Comparison of ENCODE assay signal across 1 cellular context in the genomic region with DNA sequence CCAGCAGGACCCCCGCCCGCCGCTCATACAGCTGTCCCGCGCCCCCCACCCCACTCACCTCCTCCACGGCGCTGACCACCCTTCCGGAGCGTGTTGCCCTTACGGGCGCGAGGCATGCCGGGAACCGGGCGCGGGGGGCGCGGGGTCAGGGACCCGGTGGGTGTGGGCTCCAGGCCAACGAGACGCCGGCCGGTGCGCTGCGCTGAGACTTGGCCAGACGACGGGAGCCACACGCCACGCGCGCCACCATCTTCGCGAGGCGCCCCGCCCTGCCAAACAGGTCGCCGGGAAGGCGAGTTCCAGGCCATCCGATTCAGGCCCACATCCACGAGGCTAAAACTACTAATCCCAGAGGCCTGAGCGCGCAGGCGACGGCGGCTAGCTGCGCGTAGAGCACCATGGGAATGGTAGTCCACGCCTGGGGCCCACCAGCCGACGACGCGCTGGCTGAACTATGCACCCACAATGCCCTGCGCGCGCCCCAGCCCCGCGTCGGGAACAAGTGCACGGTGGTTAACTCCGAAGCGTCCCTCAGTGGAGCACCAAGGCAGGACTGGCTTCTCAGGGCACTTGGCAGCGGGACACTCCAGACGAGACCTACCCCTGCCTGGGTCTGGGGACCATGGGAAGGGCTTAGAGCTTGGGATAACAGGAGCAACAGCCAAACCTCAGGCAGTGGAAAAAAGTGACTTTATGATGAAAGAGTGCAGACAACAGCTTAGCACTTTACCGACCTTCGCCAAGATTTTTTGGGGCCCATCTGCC.
TF ChIP-seq lines count a peak whose summit lies in the region.

A gene with protein sequence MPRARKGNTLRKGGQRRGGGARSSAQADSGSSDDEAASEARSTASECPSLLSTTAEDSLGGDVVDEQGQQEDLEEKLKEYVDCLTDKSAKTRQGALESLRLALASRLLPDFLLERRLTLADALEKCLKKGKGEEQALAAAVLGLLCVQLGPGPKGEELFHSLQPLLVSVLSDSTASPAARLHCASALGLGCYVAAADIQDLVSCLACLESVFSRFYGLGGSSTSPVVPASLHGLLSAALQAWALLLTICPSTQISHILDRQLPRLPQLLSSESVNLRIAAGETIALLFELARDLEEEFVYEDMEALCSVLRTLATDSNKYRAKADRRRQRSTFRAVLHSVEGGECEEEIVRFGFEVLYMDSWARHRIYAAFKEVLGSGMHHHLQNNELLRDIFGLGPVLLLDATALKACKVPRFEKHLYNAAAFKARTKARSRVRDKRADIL (minus strand): TSS at position 271 of the 765 bp plus-strand sequence. CDS start 155 bp downstream, at position 116.

TF ChIP-seq in K562, 482 proteins besides CTCF, POLR2A, EP300 and RAD21 (continued from another document and continues in another):
- TF ChIP-seq BCL6 (CRISPR knock-in tag; IDR thresholded peaks at IDR 0.05) (peak; percentile 82), TAF9B (IDR thresholded peaks at IDR 0.05; ENCODE audit: partially characterized antibody) (peak; percentile 15), HMGN3 (IDR thresholded peaks at IDR 0.05; ENCODE audit: borderline replicate concordance, extremely low read depth, insufficient read length, low read depth, low read length) (peak; percentile 93), ZNF589 (CRISPR knock-in tag; IDR thresholded peaks at IDR 0.05; ENCODE audit: low read depth) (peak; percentile 81), SMAD4 (CRISPR knock-in tag; conservative IDR thresholded peaks at IDR 0.05) (peak; percentile 89), EP400 (IDR thresholded peaks at IDR 0.05) (peak; percentile 90), MTA1 (IDR thresholded peaks at IDR 0.05; ENCODE audit: borderline replicate concordance) (peak; percentile 93), CBX8 (IDR thresholded peaks at IDR 0.05; ENCODE audit: borderline replicate concordance, extremely low read depth, low read depth, low read length, poor library complexity, severe bottlenecking) (no peak), KDM4B (IDR thresholded peaks at IDR 0.05; ENCODE audit: borderline replicate concordance in 2 of 2, low read depth in 1 of 2) (0 out of 4 replicates have a peak, but pooled peaks of 1 of the 2 experiments have one; percentile 54), HDAC2 (IDR thresholded peaks at IDR 0.05) (no peak), PTTG1 (tag; IDR thresholded peaks at IDR 0.05; ENCODE audit: low read depth) (0 out of 2 replicates have a peak, but pooled peaks have one; percentile 23), ZNF696 (CRISPR knock-in tag; conservative IDR thresholded peaks at IDR 0.05) (no peak), ZC3H4 (CRISPR knock-in tag; IDR thresholded peaks at IDR 0.05; ENCODE audit: borderline replicate concordance) (no peak), ZNF780A (CRISPR knock-in tag; IDR thresholded peaks at IDR 0.05) (no peak; the same call in 1 of the 2 replicates), ZNF239 (CRISPR knock-in tag; IDR thresholded peaks at IDR 0.05) (peak; percentile 65; the same call in 1 of the 2 replicates), SMAD3 (CRISPR knock-in tag; conservative IDR thresholded peaks at IDR 0.05) (peak; percentile 96), GABPB1 (CRISPR knock-in tag; IDR thresholded peaks at IDR 0.05) (peak; percentile 87), ZNF584 (CRISPR knock-in tag; IDR thresholded peaks at IDR 0.05; ENCODE audit: low read depth) (peak; percentile 95), CXXC5 (CRISPR knock-in tag; IDR thresholded peaks at IDR 0.05) (peak; percentile 98), NR2C2 (CRISPR knock-in tag; IDR thresholded peaks at IDR 0.05) (peak; percentile 88), NR2C2 (tag; IDR thresholded peaks at IDR 0.05) (peak; percentile 91), ZC3H8 (IDR thresholded peaks at IDR 0.05) (no peak), MEF2D (tag; conservative IDR thresholded peaks at IDR 0.05; ENCODE audit: low read depth) (peak; percentile 56; the same call in 1 of the 2 replicates), ELF4 (CRISPR knock-in tag; IDR thresholded peaks at IDR 0.05) (peak; percentile 73), PURB (CRISPR knock-in tag; IDR thresholded peaks at IDR 0.05; ENCODE audit: low read depth) (no peak), FOXJ2 (tag; IDR thresholded peaks at IDR 0.05) (peak; percentile 81; the same call in 1 of the 2 replicates), MAFG (tag; conservative IDR thresholded peaks at IDR 0.05) (no peak), YY1 (IDR thresholded peaks at IDR 0.05; ENCODE audit: borderline replicate concordance in 1 of 3, control insufficient read depth in 1 of 3, extremely low read depth in 1 of 3, insufficient read depth in 3 of 3, insufficient read length in 1 of 3, insufficient replicate concordance in 2 of 3, low read depth in 1 of 3, low read length in 2 of 3) (peak; percentile 52 to 92 (median 87)), RBFOX2 (IDR thresholded peaks at IDR 0.05; ENCODE audit: low read depth, low read length) (peak; percentile 86), KLF1 (tag; IDR thresholded peaks at IDR 0.05) (peak; percentile 87), ATF7 (IDR thresholded peaks at IDR 0.05) (peak; percentile 74; the same call in 1 of the 2 replicates)
- TF ChIP-seq, protein P1, sequence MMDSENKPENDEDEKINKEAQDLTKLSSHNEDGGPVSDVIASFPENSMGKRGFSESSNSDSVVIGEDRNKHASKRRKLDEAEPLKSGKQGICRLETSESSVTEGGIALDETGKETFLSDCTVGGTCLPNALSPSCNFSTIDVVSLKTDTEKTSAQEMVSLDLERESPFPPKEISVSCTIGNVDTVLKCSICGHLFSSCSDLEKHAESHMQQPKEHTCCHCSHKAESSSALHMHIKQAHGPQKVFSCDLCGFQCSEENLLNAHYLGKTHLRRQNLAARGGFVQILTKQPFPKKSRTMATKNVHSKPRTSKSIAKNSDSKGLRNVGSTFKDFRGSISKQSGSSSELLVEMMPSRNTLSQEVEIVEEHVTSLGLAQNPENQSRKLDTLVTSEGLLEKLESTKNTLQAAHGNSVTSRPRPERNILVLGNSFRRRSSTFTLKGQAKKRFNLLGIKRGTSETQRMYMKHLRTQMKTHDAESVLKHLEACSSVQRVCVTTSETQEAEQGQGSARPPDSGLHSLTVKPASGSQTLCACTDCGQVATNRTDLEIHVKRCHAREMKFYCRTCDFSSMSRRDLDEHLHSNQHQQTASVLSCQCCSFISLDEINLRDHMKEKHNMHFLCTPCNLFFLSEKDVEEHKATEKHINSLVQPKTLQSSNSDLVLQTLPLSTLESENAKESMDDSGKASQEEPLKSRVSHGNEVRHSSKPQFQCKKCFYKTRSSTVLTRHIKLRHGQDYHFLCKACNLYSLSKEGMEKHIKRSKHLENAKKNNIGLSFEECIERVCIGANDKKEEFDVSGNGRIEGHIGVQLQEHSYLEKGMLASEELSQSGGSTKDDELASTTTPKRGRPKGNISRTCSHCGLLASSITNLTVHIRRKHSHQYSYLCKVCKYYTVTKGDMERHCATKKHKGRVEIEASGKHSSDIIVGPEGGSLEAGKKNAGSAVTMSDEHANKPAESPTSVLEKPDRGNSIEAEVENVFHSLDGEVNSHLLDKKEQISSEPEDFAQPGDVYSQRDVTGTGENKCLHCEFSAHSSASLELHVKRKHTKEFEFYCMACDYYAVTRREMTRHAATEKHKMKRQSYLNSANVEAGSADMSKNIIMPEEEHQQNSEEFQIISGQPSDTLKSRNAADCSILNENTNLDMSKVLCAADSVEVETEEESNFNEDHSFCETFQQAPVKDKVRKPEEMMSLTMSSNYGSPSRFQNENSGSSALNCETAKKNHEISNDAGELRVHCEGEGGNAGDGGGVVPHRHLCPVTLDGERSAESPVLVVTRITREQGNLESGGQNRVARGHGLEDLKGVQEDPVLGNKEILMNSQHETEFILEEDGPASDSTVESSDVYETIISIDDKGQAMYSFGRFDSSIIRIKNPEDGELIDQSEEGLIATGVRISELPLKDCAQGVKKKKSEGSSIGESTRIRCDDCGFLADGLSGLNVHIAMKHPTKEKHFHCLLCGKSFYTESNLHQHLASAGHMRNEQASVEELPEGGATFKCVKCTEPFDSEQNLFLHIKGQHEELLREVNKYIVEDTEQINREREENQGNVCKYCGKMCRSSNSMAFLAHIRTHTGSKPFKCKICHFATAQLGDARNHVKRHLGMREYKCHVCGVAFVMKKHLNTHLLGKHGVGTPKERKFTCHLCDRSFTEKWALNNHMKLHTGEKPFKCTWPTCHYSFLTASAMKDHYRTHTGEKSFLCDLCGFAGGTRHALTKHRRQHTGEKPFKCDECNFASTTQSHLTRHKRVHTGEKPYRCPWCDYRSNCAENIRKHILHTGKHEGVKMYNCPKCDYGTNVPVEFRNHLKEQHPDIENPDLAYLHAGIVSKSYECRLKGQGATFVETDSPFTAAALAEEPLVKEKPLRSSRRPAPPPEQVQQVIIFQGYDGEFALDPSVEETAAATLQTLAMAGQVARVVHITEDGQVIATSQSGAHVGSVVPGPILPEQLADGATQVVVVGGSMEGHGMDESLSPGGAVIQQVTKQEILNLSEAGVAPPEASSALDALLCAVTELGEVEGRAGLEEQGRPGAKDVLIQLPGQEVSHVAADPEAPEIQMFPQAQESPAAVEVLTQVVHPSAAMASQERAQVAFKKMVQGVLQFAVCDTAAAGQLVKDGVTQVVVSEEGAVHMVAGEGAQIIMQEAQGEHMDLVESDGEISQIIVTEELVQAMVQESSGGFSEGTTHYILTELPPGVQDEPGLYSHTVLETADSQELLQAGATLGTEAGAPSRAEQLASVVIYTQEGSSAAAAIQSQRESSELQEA (IDR thresholded peaks at IDR 0.05; ENCODE audit: low read depth) = peak; percentile 78
- TF ChIP-seq, protein P2, sequence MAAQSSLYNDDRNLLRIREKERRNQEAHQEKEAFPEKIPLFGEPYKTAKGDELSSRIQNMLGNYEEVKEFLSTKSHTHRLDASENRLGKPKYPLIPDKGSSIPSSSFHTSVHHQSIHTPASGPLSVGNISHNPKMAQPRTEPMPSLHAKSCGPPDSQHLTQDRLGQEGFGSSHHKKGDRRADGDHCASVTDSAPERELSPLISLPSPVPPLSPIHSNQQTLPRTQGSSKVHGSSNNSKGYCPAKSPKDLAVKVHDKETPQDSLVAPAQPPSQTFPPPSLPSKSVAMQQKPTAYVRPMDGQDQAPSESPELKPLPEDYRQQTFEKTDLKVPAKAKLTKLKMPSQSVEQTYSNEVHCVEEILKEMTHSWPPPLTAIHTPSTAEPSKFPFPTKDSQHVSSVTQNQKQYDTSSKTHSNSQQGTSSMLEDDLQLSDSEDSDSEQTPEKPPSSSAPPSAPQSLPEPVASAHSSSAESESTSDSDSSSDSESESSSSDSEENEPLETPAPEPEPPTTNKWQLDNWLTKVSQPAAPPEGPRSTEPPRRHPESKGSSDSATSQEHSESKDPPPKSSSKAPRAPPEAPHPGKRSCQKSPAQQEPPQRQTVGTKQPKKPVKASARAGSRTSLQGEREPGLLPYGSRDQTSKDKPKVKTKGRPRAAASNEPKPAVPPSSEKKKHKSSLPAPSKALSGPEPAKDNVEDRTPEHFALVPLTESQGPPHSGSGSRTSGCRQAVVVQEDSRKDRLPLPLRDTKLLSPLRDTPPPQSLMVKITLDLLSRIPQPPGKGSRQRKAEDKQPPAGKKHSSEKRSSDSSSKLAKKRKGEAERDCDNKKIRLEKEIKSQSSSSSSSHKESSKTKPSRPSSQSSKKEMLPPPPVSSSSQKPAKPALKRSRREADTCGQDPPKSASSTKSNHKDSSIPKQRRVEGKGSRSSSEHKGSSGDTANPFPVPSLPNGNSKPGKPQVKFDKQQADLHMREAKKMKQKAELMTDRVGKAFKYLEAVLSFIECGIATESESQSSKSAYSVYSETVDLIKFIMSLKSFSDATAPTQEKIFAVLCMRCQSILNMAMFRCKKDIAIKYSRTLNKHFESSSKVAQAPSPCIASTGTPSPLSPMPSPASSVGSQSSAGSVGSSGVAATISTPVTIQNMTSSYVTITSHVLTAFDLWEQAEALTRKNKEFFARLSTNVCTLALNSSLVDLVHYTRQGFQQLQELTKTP (IDR thresholded peaks at IDR 0.05; ENCODE audit: low read depth in 1 of 2, partially characterized antibody in 2 of 2) = peak in 1 of 2 experiments; percentile 100
- TF ChIP-seq, protein P3, sequence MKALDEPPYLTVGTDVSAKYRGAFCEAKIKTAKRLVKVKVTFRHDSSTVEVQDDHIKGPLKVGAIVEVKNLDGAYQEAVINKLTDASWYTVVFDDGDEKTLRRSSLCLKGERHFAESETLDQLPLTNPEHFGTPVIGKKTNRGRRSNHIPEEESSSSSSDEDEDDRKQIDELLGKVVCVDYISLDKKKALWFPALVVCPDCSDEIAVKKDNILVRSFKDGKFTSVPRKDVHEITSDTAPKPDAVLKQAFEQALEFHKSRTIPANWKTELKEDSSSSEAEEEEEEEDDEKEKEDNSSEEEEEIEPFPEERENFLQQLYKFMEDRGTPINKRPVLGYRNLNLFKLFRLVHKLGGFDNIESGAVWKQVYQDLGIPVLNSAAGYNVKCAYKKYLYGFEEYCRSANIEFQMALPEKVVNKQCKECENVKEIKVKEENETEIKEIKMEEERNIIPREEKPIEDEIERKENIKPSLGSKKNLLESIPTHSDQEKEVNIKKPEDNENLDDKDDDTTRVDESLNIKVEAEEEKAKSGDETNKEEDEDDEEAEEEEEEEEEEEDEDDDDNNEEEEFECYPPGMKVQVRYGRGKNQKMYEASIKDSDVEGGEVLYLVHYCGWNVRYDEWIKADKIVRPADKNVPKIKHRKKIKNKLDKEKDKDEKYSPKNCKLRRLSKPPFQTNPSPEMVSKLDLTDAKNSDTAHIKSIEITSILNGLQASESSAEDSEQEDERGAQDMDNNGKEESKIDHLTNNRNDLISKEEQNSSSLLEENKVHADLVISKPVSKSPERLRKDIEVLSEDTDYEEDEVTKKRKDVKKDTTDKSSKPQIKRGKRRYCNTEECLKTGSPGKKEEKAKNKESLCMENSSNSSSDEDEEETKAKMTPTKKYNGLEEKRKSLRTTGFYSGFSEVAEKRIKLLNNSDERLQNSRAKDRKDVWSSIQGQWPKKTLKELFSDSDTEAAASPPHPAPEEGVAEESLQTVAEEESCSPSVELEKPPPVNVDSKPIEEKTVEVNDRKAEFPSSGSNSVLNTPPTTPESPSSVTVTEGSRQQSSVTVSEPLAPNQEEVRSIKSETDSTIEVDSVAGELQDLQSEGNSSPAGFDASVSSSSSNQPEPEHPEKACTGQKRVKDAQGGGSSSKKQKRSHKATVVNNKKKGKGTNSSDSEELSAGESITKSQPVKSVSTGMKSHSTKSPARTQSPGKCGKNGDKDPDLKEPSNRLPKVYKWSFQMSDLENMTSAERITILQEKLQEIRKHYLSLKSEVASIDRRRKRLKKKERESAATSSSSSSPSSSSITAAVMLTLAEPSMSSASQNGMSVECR (CRISPR knock-in tag; IDR thresholded peaks at IDR 0.05) = peak; percentile 93
- TF ChIP-seq, protein P4, sequence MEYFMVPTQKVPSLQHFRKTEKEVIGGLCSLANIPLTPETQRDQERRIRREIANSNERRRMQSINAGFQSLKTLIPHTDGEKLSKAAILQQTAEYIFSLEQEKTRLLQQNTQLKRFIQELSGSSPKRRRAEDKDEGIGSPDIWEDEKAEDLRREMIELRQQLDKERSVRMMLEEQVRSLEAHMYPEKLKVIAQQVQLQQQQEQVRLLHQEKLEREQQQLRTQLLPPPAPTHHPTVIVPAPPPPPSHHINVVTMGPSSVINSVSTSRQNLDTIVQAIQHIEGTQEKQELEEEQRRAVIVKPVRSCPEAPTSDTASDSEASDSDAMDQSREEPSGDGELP (CRISPR knock-in tag; IDR thresholded peaks at IDR 0.05; ENCODE audit: borderline replicate concordance) = peak; percentile 88
- TF ChIP-seq, protein P5, sequence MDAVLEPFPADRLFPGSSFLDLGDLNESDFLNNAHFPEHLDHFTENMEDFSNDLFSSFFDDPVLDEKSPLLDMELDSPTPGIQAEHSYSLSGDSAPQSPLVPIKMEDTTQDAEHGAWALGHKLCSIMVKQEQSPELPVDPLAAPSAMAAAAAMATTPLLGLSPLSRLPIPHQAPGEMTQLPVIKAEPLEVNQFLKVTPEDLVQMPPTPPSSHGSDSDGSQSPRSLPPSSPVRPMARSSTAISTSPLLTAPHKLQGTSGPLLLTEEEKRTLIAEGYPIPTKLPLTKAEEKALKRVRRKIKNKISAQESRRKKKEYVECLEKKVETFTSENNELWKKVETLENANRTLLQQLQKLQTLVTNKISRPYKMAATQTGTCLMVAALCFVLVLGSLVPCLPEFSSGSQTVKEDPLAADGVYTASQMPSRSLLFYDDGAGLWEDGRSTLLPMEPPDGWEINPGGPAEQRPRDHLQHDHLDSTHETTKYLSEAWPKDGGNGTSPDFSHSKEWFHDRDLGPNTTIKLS (IDR thresholded peaks at IDR 0.05; ENCODE audit: borderline replicate concordance, low read depth) = peak; percentile 96
